ENCODE assay signal across 8 cellular contexts in the genomic region with DNA sequence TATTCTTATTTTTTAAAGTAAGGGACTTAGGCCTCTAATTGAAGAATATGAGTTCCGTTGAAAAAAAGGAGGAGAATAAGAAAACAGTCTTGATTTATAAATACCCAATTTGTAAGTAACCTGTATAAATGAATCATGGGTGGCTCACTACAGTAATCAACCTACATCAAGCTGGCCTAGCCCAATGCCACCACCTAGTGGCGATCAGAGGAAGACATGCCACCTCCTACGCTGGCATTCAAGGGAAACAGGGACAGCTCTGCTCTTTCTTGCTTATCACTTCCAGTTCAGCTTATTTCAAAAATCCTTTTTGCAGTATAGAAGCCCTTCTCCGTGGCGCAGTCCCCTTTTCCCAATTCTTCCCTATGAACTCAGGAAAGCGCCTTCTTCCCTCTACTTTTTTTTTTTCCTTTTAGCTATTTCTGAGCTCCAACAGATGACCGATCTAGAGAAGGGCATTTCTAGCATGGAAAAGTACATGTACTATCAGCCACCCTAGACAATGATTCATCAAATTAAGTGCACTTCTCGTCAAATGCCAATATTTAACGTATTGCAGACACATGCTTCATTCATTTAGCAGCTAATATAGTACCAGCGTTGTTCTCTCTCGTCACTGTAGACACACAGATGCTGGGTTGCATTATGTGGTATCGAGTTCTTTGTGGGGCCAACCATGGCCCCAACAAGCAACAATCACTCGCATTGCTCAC. TPM values are rescaled to one million over a fixed set of nuclear protein-coding genes. Genes with fewer than 3 reads are reported as not detected.
A peak's percentile ranks its signal among the peaks of the same experiment; 100 is the strongest.
DNase-seq lines count a peak whose midpoint lies in the region; ATAC-seq and TF ChIP-seq lines count a peak whose summit lies in the region.

No MANE protein-coding gene starts in this region.

- H3K27ac ChIP-seq in PC-9 = peak overlapping the region; percentile 48
- no peak overlapping the region for H3K27ac ChIP-seq in osteoblast (ENCODE audit: low read depth, low read length)

- no peaks in the 10 kb centered on the region for H3K27me3 ChIP-seq in PC-9 (ENCODE audit: insufficient read depth, low read depth)
- H3K27me3 ChIP-seq in osteoblast (ENCODE audit: insufficient read depth, low read length) = no peaks in the 10 kb centered on the region

- H4K20me1 ChIP-seq in PC-9 (ENCODE audit: insufficient read depth) (no peaks in the 10 kb centered on the region; the same call in 1 of the 2 replicates), osteoblast (ENCODE audit: insufficient read depth, low read length) (peaks cover 2% of the 10 kb centered on the region)

- no peaks in the 10 kb centered on the region for H3K36me3 Mint-ChIP-seq in type B pancreatic cell

- H3K4me1 ChIP-seq in PC-9 (replicated peaks; ENCODE audit: insufficient read depth) = peaks cover 59% of the 10 kb centered on the region
- H3K4me1 ChIP-seq in osteoblast (ENCODE audit: insufficient read depth, low read length) = no peaks in the 10 kb centered on the region

- ATAC-seq in GM21723 (IDR thresholded peaks at IDR 0.05; ENCODE audit: unreplicated experiment) = peak; percentile 96

- H3K79me2 ChIP-seq in PC-9 (ENCODE audit: low read depth) = peaks cover 93% of the 10 kb centered on the region
- no peaks in the 10 kb centered on the region for H3K79me2 ChIP-seq in osteoblast (ENCODE audit: insufficient read depth, low read length)

- no peaks in the 10 kb centered on the region for H3K9me2 ChIP-seq in PC-9 (ENCODE audit: insufficient read depth)

- peak overlapping the region; percentile 55 for H3K4me2 ChIP-seq in PC-9
- H3K4me2 ChIP-seq in osteoblast (ENCODE audit: insufficient read depth, low read length) = no peak overlapping the region

- intact Hi-C loops in PC-9 (cut with micrococcal nuclease; ENCODE audit: unreplicated experiment) = loop anchor here (1.0 to 5.0 kb wide), 5 partner anchors 30 to 143 kb away; no protein-coding TSS in a partner anchor

- H3K9me3 ChIP-seq in PC-9 (ENCODE audit: insufficient read depth, low read depth) (no peaks in the 10 kb centered on the region), osteoblast (ENCODE audit: low read depth, low read length) (no peaks in the 10 kb centered on the region)

- no peak overlapping the region for H2AFZ ChIP-seq in PC-9
- H2AFZ ChIP-seq in osteoblast (ENCODE audit: low read length) = no peak overlapping the region

- peaks cover 11% of the 10 kb centered on the region; the same call in 1 of the 2 replicates for H3K36me3 ChIP-seq in PC-9 (ENCODE audit: low read depth)
- H3K36me3 ChIP-seq in osteoblast (ENCODE audit: insufficient read depth, low read length) = no peaks in the 10 kb centered on the region

- CTCF ChIA-PET in PC-9 (lab: Charles Lee) = interaction anchor here (0.5 to 2.3 kb wide), 13 partner anchors 9 to 1597 kb away, joined by 3 to 28 read pairs (median 4); no protein-coding TSS in a partner anchor

- peak; percentile 93 for TF ChIP-seq CTCF in PC-9 (conservative IDR thresholded peaks at IDR 0.05)
- TF ChIP-seq CTCF in fibroblast of villous mesenchyme (IDR thresholded peaks at IDR 0.05; ENCODE audit: insufficient read depth, low read depth, low read length) = peak; percentile 95
- peak; percentile 98 for TF ChIP-seq CTCF in osteoblast (IDR thresholded peaks at IDR 0.05; ENCODE audit: extremely low read depth, low read depth, low read length)
- peak; percentile 95 for TF ChIP-seq CTCF in type B pancreatic cell (conservative IDR thresholded peaks at IDR 0.05)

- no peak overlapping the region for H3K4me3 Mint-ChIP-seq in type B pancreatic cell

- no peaks in the 10 kb centered on the region for H3K9me3 Mint-ChIP-seq in type B pancreatic cell

- H3K4me3 ChIP-seq in PC-9 (no peak overlapping the region), fibroblast of villous mesenchyme (ENCODE audit: low read depth, low read length) (no peak overlapping the region), osteoblast (ENCODE audit: insufficient read depth, low read length) (no peak overlapping the region)

- in situ Hi-C loops in KBM-7 (cut with MboI; ENCODE audit: low pct_unique_long_range_greater_than_20kb, low sequenced_read_pairs) = no loop called here

- peaks cover 13% of the 10 kb centered on the region for H3F3A ChIP-seq in PC-9 (ENCODE audit: insufficient read depth, low read depth)

- H3K27ac Mint-ChIP-seq in type B pancreatic cell = peak overlapping the region; percentile 23

- POLR2A ChIA-PET in PC-9 (lab: Charles Lee; ENCODE audit: unreplicated experiment) = interaction anchor here (0.6 to 0.7 kb wide), 3 partner anchors 25 to 662 kb away, joined by 7 to 14 read pairs (median 8); no protein-coding TSS in a partner anchor

- H3K4me1 Mint-ChIP-seq in type B pancreatic cell (ENCODE audit: unreplicated experiment) = peaks cover 13% of the 10 kb centered on the region

- H3K27me3 Mint-ChIP-seq in type B pancreatic cell = no peaks in the 10 kb centered on the region

- no TSS peak for BruUV-seq in PC-9 (replicated peaks; lab: Mats Ljungman, UMichigan)

- peak; percentile 79 for DNase-seq in ELR (ENCODE audit: low read depth)
- DNase-seq in KBM-7 = peak; percentile 87
- DNase-seq in PC-9 = peak; percentile 69 to 79
- DNase-seq in activated T-helper 1 cell treated with Interleukin-2 at 50 U/mL for 16 hours (ENCODE audit: low read depth) = peak; percentile 4
- DNase-seq in fibroblast of villous mesenchyme (ENCODE audit: low read depth) = peak; percentile 73
- DNase-seq in osteoblast (ENCODE audit: insufficient read length, low spot score, missing footprints) = peak; percentile 89
- DNase-seq in type B pancreatic cell (ENCODE audit: extremely low spot score, unreplicated experiment) = no peak

RNA-seq across cellular contexts. Expression of gene PTPN3, which starts 28.3 kb away (rescaled TPM):
- 19.0 and 20.2 TPM in 2 replicates for total RNA-seq in PC-9 (2021)
- total RNA-seq in fibroblast of villous mesenchyme = under 0.01 TPM in 2 replicates
- 2.9 TPM in 2 replicates for total RNA-seq in osteoblast
- total RNA-seq in type B pancreatic cell (ENCODE audit: low replicate concordance) = 4.9 and 8.1 TPM in 2 replicates
